ENCODE assay signal across 13 cellular contexts in the genomic region with DNA sequence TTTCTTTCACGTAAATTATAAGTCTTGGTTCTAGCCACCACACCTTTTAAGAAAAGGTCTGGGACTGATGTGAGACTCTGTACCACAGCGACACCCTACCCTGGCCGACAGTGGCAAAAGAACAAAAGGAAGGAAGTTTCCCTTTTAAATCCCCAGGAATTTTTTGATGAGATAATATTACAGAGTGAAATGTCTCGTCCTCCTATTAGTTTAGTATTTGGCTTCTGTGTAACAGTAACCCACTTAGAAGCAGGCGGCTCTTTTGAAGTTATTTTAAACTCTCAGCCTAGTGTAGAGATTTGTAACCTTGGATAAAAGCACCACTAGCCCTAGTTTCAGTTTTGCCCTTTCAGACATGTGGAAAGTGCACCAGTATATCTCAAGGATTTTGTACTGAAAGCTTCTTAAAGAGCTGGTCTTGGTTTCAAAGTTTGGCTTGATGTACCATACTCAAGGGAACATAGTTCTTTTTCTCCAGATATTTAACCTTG.
DNase-seq lines count a peak whose midpoint lies in the region; ATAC-seq, FAIRE-seq and TF ChIP-seq lines count a peak whose summit lies in the region.
"Had no signal": no experiment of that assay in that cellular context is flagged by ENCODE, and none has a peak within 500 bp of the region (broad histone marks: within the 10 kb centered on the region; RNA-seq: fewer than 3 reads in every experiment).

No MANE protein-coding gene starts in this region.

- 5% methylated on average over 5 of the region's 5 CpGs for WGBS in mammary epithelial cell (ENCODE audit: low coverage, missing lambda C conversion rate)

- peaks cover 35% of the 10 kb centered on the region for H3K79me2 ChIP-seq in mammary epithelial cell (ENCODE audit: insufficient read depth, low read length)

- intact Hi-C loops in mammary epithelial cell (cut with micrococcal nuclease): loop anchor here (2.0 kb wide), 1 partner anchor 95 kb away; the partner anchor contains the start of gene ZNRF3
- intact Hi-C loops in kidney (cut with DNase I): no loop called here

- peaks cover 33% of the 10 kb centered on the region for H3K4me1 ChIP-seq in mammary epithelial cell (ENCODE audit: insufficient read depth, low read length)
- peaks cover 12 to 30% of the 10 kb centered on the region in 2 donors for H3K4me1 ChIP-seq in kidney (ENCODE audit: control insufficient read depth in 1 of 2, insufficient read depth in 1 of 2, low read depth in 1 of 2, low read length in 2 of 2)
- H3K4me1 ChIP-seq in skeletal muscle tissue (ENCODE audit: control insufficient read depth in 3 of 3, insufficient read depth in 3 of 3, low read length in 3 of 3): peaks cover 22 to 26% (median 26%) of the 10 kb centered on the region in 3 donors
- H3K4me1 ChIP-seq: colonic mucosa had no signal

- H3K36me3 ChIP-seq in mammary epithelial cell (ENCODE audit: insufficient read depth, low read length) (no peaks in the 10 kb centered on the region), kidney (ENCODE audit: control insufficient read depth in 1 of 2, insufficient read depth in 2 of 2, low read length in 2 of 2) (no peaks in the 10 kb centered on the region), skeletal muscle tissue (ENCODE audit: control insufficient read depth in 3 of 3, insufficient read depth in 3 of 3, low read length in 3 of 3) (no peaks in the 10 kb centered on the region)
- H3K36me3 ChIP-seq: colonic mucosa, neutrophil had no signal

- peak overlapping the region; percentile 96 for H3K4me2 ChIP-seq in mammary epithelial cell (ENCODE audit: insufficient read depth, low read depth, low read length)

- H4K20me1 ChIP-seq in mammary epithelial cell (ENCODE audit: insufficient read depth, low read length): no peaks in the 10 kb centered on the region

- DNase-seq in HFF-Myc (ENCODE audit: extremely low read depth, low read depth) (no peak), mammary epithelial cell (peak; percentile 27), kidney (no peak), anterior cingulate cortex (lab: John Stamatoyannopoulos, UW) (no peak)
- DNase-seq in stimulated activated CD4-positive, alpha-beta T cell treated with anti-CD3 and anti-CD28 coated beads, Interleukin-2, amount 100 ng/mL, for 24 hours: no peak
- DNase-seq: activated CD4-positive, alpha-beta memory T cell treated with anti-CD3 and anti-CD28 coated beads, Interleukin-2, amount 10 ng/mL, durations not matched to agents 7 days and 5 days; colonic mucosa; OCI-M1 had no signal

- H2AFZ ChIP-seq in mammary epithelial cell (ENCODE audit: low read depth, low read length): peak overlapping the region; percentile 48

- dilution Hi-C loops in mammary epithelial cell (cut with HindIII; ENCODE audit: low sequenced_read_pairs): no loop called here

- BruUV-seq in mammary epithelial cell (replicated peaks; lab: Mats Ljungman, UMichigan): no TSS peak

- no peak for FAIRE-seq in kidney (lab: Jason Lieb, UNC)

- H3K9ac ChIP-seq in mammary epithelial cell (ENCODE audit: insufficient read depth, low read length) (peak overlapping the region; percentile 77), kidney (ENCODE audit: low read length in 2 of 2) (peak overlapping the region; percentile 29 to 59), skeletal muscle tissue (ENCODE audit: low read depth in 1 of 3, low read length in 3 of 3) (peak overlapping the region; percentile 23 to 68 (median 47))

- CTCF ChIA-PET in mammary epithelial cell (lab: Charles Lee; ENCODE audit: low non-redundant PET): no interaction called here

- TF ChIP-seq CTCF in HFF-Myc (IDR thresholded peaks at IDR 0.05; ENCODE audit: low read depth, low read length, missing control alignments) (no peak), mammary epithelial cell (conservative IDR thresholded peaks at IDR 0.05 in 1 of 2, IDR thresholded peaks at IDR 0.05 in 1 of 2; ENCODE audit: extremely low read depth in 1 of 2, insufficient read depth in 1 of 2, low read depth in 1 of 2, low read length in 2 of 2) (no peak), kidney (IDR thresholded peaks at IDR 0.05; ENCODE audit: borderline replicate concordance, extremely low read depth, insufficient read depth) (no peak)

- in situ Hi-C loops in mammary epithelial cell (cut with MboI; ENCODE audit: low sequenced_read_pairs in 2 of 2): no loop called here

- H3K4me3 ChIP-seq in HFF-Myc (replicated peaks; ENCODE audit: low read depth, low read length) (0 out of 2 replicates have a peak overlapping the region, but pooled peaks have one; percentile 4), mammary epithelial cell (replicated peaks in 1 of 3; ENCODE audit: insufficient read depth in 1 of 3, low read depth in 2 of 3, low read length in 3 of 3) (peak overlapping the region; percentile 3 to 52 (median 40)), kidney (ENCODE audit: low read length in 2 of 2) (peak overlapping the region; percentile 35 to 40), skeletal muscle tissue (ENCODE audit: low read length in 3 of 3) (peak overlapping the region; percentile 20 to 49 (median 45))
- H3K4me3 ChIP-seq: colonic mucosa had no signal

- H3K9me3 ChIP-seq in mammary epithelial cell (replicated peaks; ENCODE audit: insufficient read depth, low read length) (no peaks in the 10 kb centered on the region), kidney (ENCODE audit: control insufficient read depth in 1 of 2, low read length in 2 of 2) (no peaks in the 10 kb centered on the region), skeletal muscle tissue (ENCODE audit: control insufficient read depth in 3 of 3, low read length in 3 of 3) (no peaks in the 10 kb centered on the region)
- H3K9me3 ChIP-seq: colonic mucosa, neutrophil had no signal

- H3K27me3 ChIP-seq in mammary epithelial cell (ENCODE audit: insufficient read depth, low read length) (no peaks in the 10 kb centered on the region), skeletal muscle tissue (ENCODE audit: control insufficient read depth in 3 of 3, insufficient read depth in 3 of 3, low read length in 3 of 3) (no peaks in the 10 kb centered on the region)
- H3K27me3 ChIP-seq: colonic mucosa had no signal

- no peak for ATAC-seq in GM19351 (IDR thresholded peaks at IDR 0.05; ENCODE audit: unreplicated experiment)
- no peak for ATAC-seq in GM18520 (IDR thresholded peaks at IDR 0.05; ENCODE audit: unreplicated experiment)
- ATAC-seq: stimulated activated naive CD8-positive, alpha-beta T cell treated with anti-CD3 and anti-CD28 coated beads, Interleukin-15, amount 100 ng/mL, for 72 hours had no signal

- H3K27ac ChIP-seq in mammary epithelial cell (ENCODE audit: insufficient read depth, low read depth, low read length) (peak overlapping the region; percentile 87), kidney (ENCODE audit: low read depth in 2 of 2, low read length in 2 of 2) (peak overlapping the region; percentile 20 to 54), skeletal muscle tissue (ENCODE audit: low read depth, low read length) (peak overlapping the region; percentile 81)
- H3K27ac ChIP-seq: colonic mucosa, neutrophil had no signal

Comparison
In these comparisons a context has a peak if more than half of its experiments do, and no peak if none do; other contexts are left out.
1. H3K27ac ChIP-seq: peak in every context shown above with its lines; median percentile 87 in mammary epithelial cell; 81 in skeletal muscle tissue; 37 in kidney.